In the genomic region with DNA sequence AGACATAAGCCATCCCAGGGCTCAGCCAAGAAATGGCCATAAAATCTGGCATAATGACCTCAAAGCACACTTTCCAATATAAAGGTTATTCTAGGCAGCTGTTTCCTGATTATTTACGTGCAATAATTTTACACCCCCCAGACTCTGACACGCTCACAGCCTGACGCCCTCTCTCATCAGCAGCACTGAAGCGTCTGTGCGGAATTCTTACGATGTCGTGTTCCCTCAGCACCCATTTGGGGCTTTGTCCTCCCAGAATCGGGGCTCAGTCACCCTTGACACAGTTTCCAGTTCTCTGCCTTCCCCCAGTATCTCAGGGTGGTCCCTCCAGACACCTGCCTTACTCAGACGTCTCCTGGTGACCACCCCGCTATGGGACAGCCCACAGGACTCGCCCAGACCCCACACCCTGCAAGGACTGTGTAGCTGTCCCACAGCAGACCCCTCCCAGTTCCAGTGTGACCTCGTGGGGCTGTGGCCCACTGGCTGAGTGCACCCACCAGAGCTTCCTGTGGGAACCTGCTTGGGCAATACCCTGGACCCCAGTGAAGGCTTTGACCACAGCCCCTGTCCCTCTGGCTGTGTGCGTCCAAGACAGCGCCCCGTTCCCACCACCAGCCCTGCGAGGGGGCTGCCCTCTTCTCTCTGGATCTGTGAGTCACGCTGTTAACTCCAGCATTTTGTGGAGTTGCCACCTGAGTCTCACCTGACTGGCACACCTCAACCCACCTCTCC, we compare ENCODE assay signal across 19 cellular contexts.
"Had no signal": no experiment of that assay in that cellular context is flagged by ENCODE, and none has a peak within 500 bp of the region (broad histone marks: within the 10 kb centered on the region; RNA-seq: fewer than 3 reads in every experiment).

No MANE protein-coding gene starts in this region.

- ATAC-seq: activated CD8-positive, alpha-beta memory T cell treated with anti-CD3 and anti-CD28 coated beads, Interleukin-2, amount 10 ng/mL, durations not matched to agents 7 days and 5 days; activated naive CD8-positive, alpha-beta T cell treated with anti-CD3 and anti-CD28 coated beads, Interleukin-2, amount 50 U/mL, for 24 hours; T-cell had no signal

- H3K36me3 ChIP-seq: breast epithelium, prostate gland had no signal

- H3K27ac Mint-ChIP-seq: activated CD8-positive, alpha-beta memory T cell treated with anti-CD3 and anti-CD28 coated beads, Interleukin-2, amount 10 ng/mL, durations not matched to agents 7 days and 5 days; activated naive CD4-positive, alpha-beta T cell treated with anti-CD3 and anti-CD28 coated beads for 36 hours; activated naive CD8-positive, alpha-beta T cell treated with anti-CD3 and anti-CD28 coated beads, Interleukin-2, amount 50 U/mL, for 24 hours; activated T-helper 2 cell treated with anti-CD3 and anti-CD28 coated beads, Interferon-gamma antibody, Interleukin-2, Interleukin-4, amounts not matched to agents 10 μg/mL and 5 μg/mL and 100 μg/mL, durations not matched to agents 14 hours and 24 hours and 36 hours; endodermal cell; stimulated activated naive CD8-positive, alpha-beta T cell treated with anti-CD3 and anti-CD28 coated beads, Interleukin-15, Interleukin-2, amounts not matched to agents 100 ng/mL and 50 ng/mL, for 24 hours; T-cell had no signal

- DNase-seq: activated CD4-positive, alpha-beta T cell treated with anti-CD3 and anti-CD28 coated beads for 1 hour; activated CD4-positive, alpha-beta T cell treated with anti-CD3 and anti-CD28 coated beads, Interleukin-2, amount 50 U/mL, for 4 hours; activated CD8-positive, alpha-beta memory T cell treated with anti-CD3 and anti-CD28 coated beads, Interleukin-2, amount 10 ng/mL, durations not matched to agents 7 days and 5 days; activated naive CD4-positive, alpha-beta T cell treated with anti-CD3 and anti-CD28 coated beads for 36 hours; activated naive CD8-positive, alpha-beta T cell treated with anti-CD3 and anti-CD28 coated beads, Interleukin-2, amount 50 U/mL, for 24 hours; activated T-cell treated with anti-CD3 and anti-CD28 coated beads, Interleukin-2, amount 50 U/mL, for 1 hour; aorta; cerebellar nuclear complex; endodermal cell; mammary epithelial cell; naive B cell; right cardiac atrium; T-cell; T-helper 9 cell; testis had no signal

- H3K4me1 Mint-ChIP-seq: activated CD8-positive, alpha-beta memory T cell treated with anti-CD3 and anti-CD28 coated beads, Interleukin-2, amount 10 ng/mL, durations not matched to agents 7 days and 5 days; activated naive CD8-positive, alpha-beta T cell treated with anti-CD3 and anti-CD28 coated beads, Interleukin-2, amount 50 U/mL, for 24 hours had no signal

- H3K27me3 ChIP-seq: breast epithelium, testis had no signal

- H3K4me1 ChIP-seq: breast epithelium had no signal

- H3K9me3 ChIP-seq: breast epithelium, prostate gland, testis had no signal

- H3K9me3 Mint-ChIP-seq: activated T-helper 2 cell treated with anti-CD3 and anti-CD28 coated beads, Interferon-gamma antibody, Interleukin-2, Interleukin-4, amounts not matched to agents 10 μg/mL and 5 μg/mL and 100 μg/mL, durations not matched to agents 14 hours and 24 hours and 36 hours had no signal

- H3K4me3 ChIP-seq: breast epithelium, prostate gland, testis had no signal

- H3K4me3 Mint-ChIP-seq: activated CD8-positive, alpha-beta memory T cell treated with anti-CD3 and anti-CD28 coated beads, Interleukin-2, amount 10 ng/mL, durations not matched to agents 7 days and 5 days; activated naive CD4-positive, alpha-beta T cell treated with anti-CD3 and anti-CD28 coated beads for 36 hours; activated naive CD8-positive, alpha-beta T cell treated with anti-CD3 and anti-CD28 coated beads, Interleukin-2, amount 50 U/mL, for 24 hours; endodermal cell; naive B cell; stimulated activated naive CD8-positive, alpha-beta T cell treated with anti-CD3 and anti-CD28 coated beads, Interleukin-15, Interleukin-2, amounts not matched to agents 100 ng/mL and 50 ng/mL, for 24 hours; T-cell had no signal

- H3K36me3 Mint-ChIP-seq: activated CD8-positive, alpha-beta memory T cell treated with anti-CD3 and anti-CD28 coated beads, Interleukin-2, amount 10 ng/mL, durations not matched to agents 7 days and 5 days; T-cell had no signal
